ENCODE assay signal across 21 cellular contexts in genomic region chr12:98291828-98292227, GRCh38.
DNase-seq lines count a peak whose midpoint lies in the region; ATAC-seq and TF ChIP-seq lines count a peak whose summit lies in the region.
"Had no signal": no experiment of that assay in that cellular context is flagged by ENCODE, and none has a peak within 500 bp of the region (broad histone marks: within the 10 kb centered on the region; RNA-seq: fewer than 3 reads in every experiment).

No MANE protein-coding gene starts in this region.

- no peak overlapping the region for H3K27ac ChIP-seq in foreskin keratinocyte
- H3K27ac ChIP-seq in neural cell (ENCODE audit: low read length) = peak overlapping the region; percentile 42
- H3K27ac ChIP-seq: BLaER1 treated with 17β-estradiol and CSF1 and Interleukin-3, amounts not matched to agents 10 nM and 100 nM; RWPE1 had no signal

- H4K20me1 ChIP-seq in neural cell (ENCODE audit: insufficient read depth) = no peaks in the 10 kb centered on the region
- H4K20me1 ChIP-seq: BLaER1 treated with 17β-estradiol and CSF1 and Interleukin-3, amounts not matched to agents 10 nM and 100 nM had no signal

- H3K79me2 ChIP-seq in neural cell (replicated peaks; ENCODE audit: insufficient read depth, low read length) = no peaks in the 10 kb centered on the region

- peak; percentile 31 for DNase-seq in ELF-1 (ENCODE audit: low read depth, low spot score)
- DNase-seq in NCI-H146 treated with DMSO at 0.1 percent for 48 hours (lab: John Stamatoyannopoulos, UW; ENCODE audit: unreplicated experiment) = peak; percentile 65
- no peak for DNase-seq in foreskin keratinocyte
- DNase-seq in AG08395 (ENCODE audit: low spot score) = no peak
- DNase-seq in COLO668 (lab: John Stamatoyannopoulos, UW; ENCODE audit: unreplicated experiment) = no peak
- DNase-seq: AML-193; CD4-positive, alpha-beta T cell; COR-L47; DMS53; GOT3; NCI-H1048; NCI-H187; NCI-H2081 treated with DMSO at 0.1 percent for 48 hours; NCI-H2171 treated with DMSO at 0.1 percent for 48 hours; NCI-H446; NCI-H526; SHP77 had no signal

- H3F3A ChIP-seq in neural cell (ENCODE audit: insufficient read depth, low read length, poor library complexity, severe bottlenecking) = peaks cover 7% of the 10 kb centered on the region

- ATAC-seq in foreskin keratinocyte (no peak), GM21423 (IDR thresholded peaks at IDR 0.05; ENCODE audit: unreplicated experiment) (no peak)

- H3K36me3 ChIP-seq in neural cell (ENCODE audit: insufficient read depth, low read length) = no peaks in the 10 kb centered on the region

- H2AFZ ChIP-seq in neural cell (ENCODE audit: low read depth, low read length) = no peak overlapping the region

- TF ChIP-seq CTCF in foreskin keratinocyte (conservative IDR thresholded peaks at IDR 0.05) (peak; percentile 8), neural cell (IDR thresholded peaks at IDR 0.05; ENCODE audit: poor library complexity, severe bottlenecking) (peak; percentile 55)

- H3K4me2 ChIP-seq in neural cell (ENCODE audit: low read length) = no peak overlapping the region
- H3K4me2 ChIP-seq: BLaER1 treated with 17β-estradiol and CSF1 and Interleukin-3, amounts not matched to agents 10 nM and 100 nM had no signal

- no peaks in the 10 kb centered on the region for H3K9me2 ChIP-seq in neural cell (ENCODE audit: insufficient read depth, low read length)

- no peaks in the 10 kb centered on the region for H3K4me1 ChIP-seq in foreskin keratinocyte
- H3K4me1 ChIP-seq: BLaER1 treated with 17β-estradiol and CSF1 and Interleukin-3, amounts not matched to agents 10 nM and 100 nM had no signal

- peak overlapping the region; percentile 25 for H3K4me3 ChIP-seq in neural cell (ENCODE audit: low read length)
- H3K4me3 ChIP-seq: BLaER1 treated with 17β-estradiol and CSF1 and Interleukin-3, amounts not matched to agents 10 nM and 100 nM had no signal

- no peak overlapping the region for H3K9ac ChIP-seq in neural cell (ENCODE audit: low read length)
- H3K9ac ChIP-seq: BLaER1 treated with 17β-estradiol and CSF1 and Interleukin-3, amounts not matched to agents 10 nM and 100 nM had no signal

- H3K27me3 ChIP-seq in foreskin keratinocyte (peaks cover 2% of the 10 kb centered on the region), neural cell (ENCODE audit: insufficient read depth, low read depth, low read length) (no peaks in the 10 kb centered on the region)
- H3K27me3 ChIP-seq: BLaER1 treated with 17β-estradiol and CSF1 and Interleukin-3, amounts not matched to agents 10 nM and 100 nM had no signal

- TF ChIP-seq EP300 in neural cell (conservative IDR thresholded peaks at IDR 0.05; ENCODE audit: poor library complexity, severe bottlenecking) = peak; percentile 31

- no peaks in the 10 kb centered on the region for H3K9me3 ChIP-seq in neural cell (ENCODE audit: low read length)

- TF ChIP-seq RAD21 in neural cell (conservative IDR thresholded peaks at IDR 0.05) = no peak

TF ChIP-seq in neural cell, 6 proteins besides CTCF, POLR2A, EP300 and RAD21:
- TF ChIP-seq EZH2 (IDR thresholded peaks at IDR 0.05; ENCODE audit: borderline replicate concordance, insufficient read depth, low read length, poor library complexity, severe bottlenecking) (no peak), TAF1 (IDR thresholded peaks at IDR 0.05; ENCODE audit: low read depth) (no peak), SMC3 (conservative IDR thresholded peaks at IDR 0.05; ENCODE audit: poor library complexity) (no peak), POLR2AphosphoS5 (IDR thresholded peaks at IDR 0.05) (peak; percentile 33)

Comparison
In these comparisons a context has a peak if more than half of its experiments do, and no peak if none do; other contexts are left out.
1. DNase-seq: peak in ELF-1 (single experiment) and NCI-H146 treated with DMSO at 0.1 percent for 48 hours (single experiment); none in foreskin keratinocyte (0 of 2), AG08395 (single experiment) and COLO668 (single experiment).